ENCODE assay signal across 22 cellular contexts in the genomic region with DNA sequence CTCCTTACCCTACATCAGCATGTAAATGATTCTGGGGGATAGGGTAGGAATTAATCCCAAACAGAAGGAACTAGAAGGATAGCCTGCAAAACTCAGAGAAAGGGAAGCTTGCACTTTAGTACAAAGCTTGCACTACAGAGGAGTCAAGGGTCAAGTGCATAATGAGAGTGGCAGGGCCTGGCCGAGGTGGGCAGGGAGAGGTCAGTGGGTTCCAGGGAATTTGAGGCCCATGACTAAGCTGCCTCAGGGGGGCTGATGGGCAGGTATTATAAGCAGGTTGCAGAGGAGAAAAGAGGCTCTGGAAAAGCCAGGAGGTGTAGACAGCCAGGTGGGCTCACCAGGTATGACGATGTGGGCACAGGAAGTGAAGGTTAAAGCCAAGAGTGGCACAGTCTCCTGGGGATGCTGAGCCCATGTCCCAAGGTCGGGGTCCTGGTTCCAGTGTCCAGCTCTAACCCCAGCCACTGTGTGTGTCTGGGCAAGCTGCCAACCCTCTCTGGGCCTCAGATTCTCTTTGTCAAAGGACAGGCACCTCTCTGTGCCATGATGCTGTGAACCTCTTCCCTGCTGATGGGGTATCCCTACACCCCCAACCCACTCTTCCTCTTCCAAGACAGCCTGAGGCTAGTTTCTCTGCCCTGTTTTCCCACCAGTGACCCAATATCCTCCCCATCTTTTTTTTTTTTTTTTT. TPM values are rescaled to one million over a fixed set of nuclear protein-coding genes. Genes with fewer than 3 reads are reported as not detected.
DNase-seq lines count a peak whose midpoint lies in the region; ATAC-seq, FAIRE-seq and TF ChIP-seq lines count a peak whose summit lies in the region.
"Had no signal": no experiment of that assay in that cellular context is flagged by ENCODE, and none has a peak within 500 bp of the region (broad histone marks: within the 10 kb centered on the region; RNA-seq: fewer than 3 reads in every experiment).

No MANE protein-coding gene starts in this region.

- H3K4me3 ChIP-seq in HepG2 (replicated peaks in 1 of 3; ENCODE audit: insufficient read depth in 1 of 3, low read depth in 2 of 3, low read length in 3 of 3) (no peak overlapping the region), right lobe of liver (no peak overlapping the region), osteoblast (ENCODE audit: insufficient read depth, low read length) (no peak overlapping the region), Caco-2 (ENCODE audit: low read depth, low read length) (no peak overlapping the region)
- H3K4me3 ChIP-seq: A549, SJCRH30 had no signal

- ATAC-seq in HepG2 (no peak), right lobe of liver (no peak), esophagus mucosa (no peak)
- ATAC-seq: A549, Panc1 had no signal

- H3K4me1 ChIP-seq in HepG2 (ENCODE audit: insufficient read depth, low read length) (no peaks in the 10 kb centered on the region), right lobe of liver (no peaks in the 10 kb centered on the region), osteoblast (ENCODE audit: insufficient read depth, low read length) (peaks cover 26% of the 10 kb centered on the region), Caco-2 (no peaks in the 10 kb centered on the region)
- H3K4me1 ChIP-seq: A549, SJCRH30 had no signal

- H3K27ac ChIP-seq in HepG2 (ENCODE audit: extremely low read length, insufficient read depth, low read length) = no peak overlapping the region
- no peak overlapping the region for H3K27ac ChIP-seq in right lobe of liver
- H3K27ac ChIP-seq in osteoblast (ENCODE audit: low read depth, low read length) = no peak overlapping the region
- H3K27ac ChIP-seq: A549, HL-60, SJCRH30 had no signal

- TF ChIP-seq EP300 in HepG2 (IDR thresholded peaks at IDR 0.05; ENCODE audit: low read depth in 2 of 2, low read length in 2 of 2) (no peak), HepG2 (CRISPR knock-in tag; IDR thresholded peaks at IDR 0.05; ENCODE audit: borderline replicate concordance) (no peak)

- H2AFZ ChIP-seq in HepG2 (ENCODE audit: low read length) = no peak overlapping the region
- no peak overlapping the region for H2AFZ ChIP-seq in osteoblast (ENCODE audit: low read length)

- TF ChIP-seq RAD21 in HepG2 (CRISPR knock-in tag; IDR thresholded peaks at IDR 0.05) = no peak

- intact Hi-C loops in HepG2 (cut with micrococcal nuclease; ENCODE audit: unreplicated experiment) (no loop called here), right lobe of liver (cut with DNase I) (no loop called here), Caco-2 (cut with micrococcal nuclease; ENCODE audit: unreplicated experiment) (no loop called here)

- H3K36me3 Mint-ChIP-seq in chondrocyte (ENCODE audit: low read depth) = peaks cover 6% of the 10 kb centered on the region
- no peaks in the 10 kb centered on the region for H3K36me3 Mint-ChIP-seq in Caco-2 (ENCODE audit: insufficient read depth, unreplicated experiment)
- H3K36me3 Mint-ChIP-seq: CD4-positive, CD25-positive, alpha-beta regulatory T cell had no signal

- peak overlapping the region; percentile 94 for H3K27ac Mint-ChIP-seq in chondrocyte (ENCODE audit: unreplicated experiment)
- H3K27ac Mint-ChIP-seq in Caco-2 (ENCODE audit: unreplicated experiment) = no peak overlapping the region
- H3K27ac Mint-ChIP-seq: CD4-positive, CD25-positive, alpha-beta regulatory T cell had no signal

- H3K9ac ChIP-seq in HepG2 (ENCODE audit: insufficient read depth, low read depth, low read length) = no peak overlapping the region

- no peaks in the 10 kb centered on the region for H4K20me1 ChIP-seq in HepG2 (ENCODE audit: insufficient read depth, low read length)
- no peaks in the 10 kb centered on the region for H4K20me1 ChIP-seq in osteoblast (ENCODE audit: insufficient read depth, low read length)

- H3K79me2 ChIP-seq in HepG2 (ENCODE audit: insufficient read depth, low read length) = no peaks in the 10 kb centered on the region
- no peaks in the 10 kb centered on the region for H3K79me2 ChIP-seq in osteoblast (ENCODE audit: insufficient read depth, low read length)

- H3K4me3 Mint-ChIP-seq in chondrocyte (ENCODE audit: unreplicated experiment) (no peak overlapping the region), Caco-2 (ENCODE audit: unreplicated experiment) (no peak overlapping the region)
- H3K4me3 Mint-ChIP-seq: CD4-positive, CD25-positive, alpha-beta regulatory T cell had no signal

- FAIRE-seq in HepG2 (lab: Jason Lieb, UNC) = no peak
- FAIRE-seq: A549, GM12891 had no signal

- H3K36me3 ChIP-seq in HepG2 (replicated peaks in 1 of 2; ENCODE audit: control insufficient read depth in 1 of 2, insufficient read depth in 2 of 2, low read length in 2 of 2) = no peaks in the 10 kb centered on the region
- no peaks in the 10 kb centered on the region for H3K36me3 ChIP-seq in right lobe of liver
- H3K36me3 ChIP-seq in osteoblast (ENCODE audit: insufficient read depth, low read length) = no peaks in the 10 kb centered on the region
- H3K36me3 ChIP-seq in Caco-2 (ENCODE audit: control insufficient read depth, insufficient read depth, low read length) = no peaks in the 10 kb centered on the region
- H3K36me3 ChIP-seq: SJCRH30 had no signal

- POLR2A ChIA-PET in HepG2 (lab: Yijun Ruan, JAX) = no interaction called here
- POLR2A ChIA-PET in Caco-2 (lab: Charles Lee) = no interaction called here

- H3K27me3 Mint-ChIP-seq in chondrocyte (ENCODE audit: low read depth) = no peaks in the 10 kb centered on the region
- H3K27me3 Mint-ChIP-seq in Caco-2 (ENCODE audit: insufficient read depth, unreplicated experiment) = no peaks in the 10 kb centered on the region

- peaks cover 14% of the 10 kb centered on the region for H3K9me3 ChIP-seq in HepG2 (ENCODE audit: low read length)
- H3K9me3 ChIP-seq in right lobe of liver = no peaks in the 10 kb centered on the region
- peaks cover 6% of the 10 kb centered on the region for H3K9me3 ChIP-seq in osteoblast (ENCODE audit: low read depth, low read length)
- no peaks in the 10 kb centered on the region for H3K9me3 ChIP-seq in Caco-2

- in situ Hi-C loops in HepG2 (cut with HindIII; ENCODE audit: extremely low pct_ligation_motif_present, low pct_unique_long_range_greater_than_20kb) = no loop called here

- H3K4me1 Mint-ChIP-seq in chondrocyte (ENCODE audit: low read depth) (peaks cover 76% of the 10 kb centered on the region), Caco-2 (ENCODE audit: low read depth, unreplicated experiment) (no peaks in the 10 kb centered on the region)
- H3K4me1 Mint-ChIP-seq: CD4-positive, CD25-positive, alpha-beta regulatory T cell had no signal

- H3K9me3 Mint-ChIP-seq in chondrocyte (ENCODE audit: low read depth) = peaks cover 18% of the 10 kb centered on the region
- peaks cover 25% of the 10 kb centered on the region for H3K9me3 Mint-ChIP-seq in Caco-2 (ENCODE audit: unreplicated experiment)

- WGBS in HepG2 (ENCODE audit: low lambda C conversion rate) = 0% methylated on average over 2 of the region's 3 CpGs
- WGBS in right lobe of liver (ENCODE audit: insufficient coverage, low coverage, low lambda C conversion rate, missing lambda C conversion rate) = 40% methylated on average over 1 of the region's 3 CpGs

- CTCF ChIA-PET in HepG2 (lab: Yijun Ruan, JAX; ENCODE audit: low intra/inter-chr PET ratio, low total read pairs) = no interaction called here
- CTCF ChIA-PET in Caco-2 (lab: Charles Lee) = no interaction called here

- H3K4me2 ChIP-seq in HepG2 (ENCODE audit: low read depth, low read length) (no peak overlapping the region), osteoblast (ENCODE audit: insufficient read depth, low read length) (no peak overlapping the region)
- H3K4me2 ChIP-seq: A549 had no signal

- H3K27me3 ChIP-seq in HepG2 (ENCODE audit: control insufficient read depth in 1 of 2, insufficient read depth in 2 of 2, low read length in 2 of 2) (peaks cover 0 to 6% of the 10 kb centered on the region in 2 experiments; a peak in 2 of 5 replicates), right lobe of liver (no peaks in the 10 kb centered on the region), osteoblast (ENCODE audit: insufficient read depth, low read length) (no peaks in the 10 kb centered on the region), Caco-2 (replicated peaks; ENCODE audit: control insufficient read depth, insufficient read depth, low read length) (no peaks in the 10 kb centered on the region)

- TF ChIP-seq POLR2A in HepG2 (IDR thresholded peaks at IDR 0.05; ENCODE audit: insufficient read depth in 1 of 2, low read depth in 2 of 2, low read length in 2 of 2) = no peak
- no peak for TF ChIP-seq POLR2A in right lobe of liver (IDR thresholded peaks at IDR 0.05)

- BruUV-seq in HepG2 (replicated peaks; lab: Mats Ljungman, UMichigan) (no TSS peak), Caco-2 (replicated peaks; lab: Mats Ljungman, UMichigan) (no TSS peak)

- no peak for TF ChIP-seq CTCF in HepG2 (CRISPR knock-in tag; IDR thresholded peaks at IDR 0.05)
- no peak for TF ChIP-seq CTCF in right lobe of liver (IDR thresholded peaks at IDR 0.05)
- TF ChIP-seq CTCF in chondrocyte (IDR thresholded peaks at IDR 0.05) = no peak
- TF ChIP-seq CTCF in osteoblast (IDR thresholded peaks at IDR 0.05; ENCODE audit: extremely low read depth, low read depth, low read length) = no peak
- no peak for TF ChIP-seq CTCF in Caco-2 (IDR thresholded peaks at IDR 0.05; ENCODE audit: insufficient read depth in 1 of 2, low read depth in 1 of 2, low read length in 1 of 2, severe bottlenecking in 1 of 2, unreplicated experiment in 1 of 2)

- DNase-seq in HepG2 (ENCODE audit: low spot score) (no peak), right lobe of liver (no peak), chondrocyte (ENCODE audit: low spot score) (no peak), osteoblast (ENCODE audit: insufficient read length, low spot score, missing footprints) (peak; percentile 57), cerebellar cortex (ENCODE audit: low spot score) (no peak), Caco-2 (no peak), AG08396 (ENCODE audit: low spot score) (no peak)
- DNase-seq: CD4-positive, CD25-positive, alpha-beta regulatory T cell; DMS79; GOT3; HCEC 1CT; KG1; NCI-H1092 treated with DMSO at 0.1 percent for 48 hours; NCI-H2029 treated with DMSO at 0.1 percent for 48 hours; NCI-H510A treated with DMSO at 0.1 percent for 48 hours; NCI-H748 treated with DMSO at 0.1 percent for 48 hours; SJCRH30 had no signal

RNA-seq across cellular contexts. Expression of gene ELN, which starts 32.0 kb away (rescaled TPM):
- 0.08 and 0.15 TPM in 2 replicates for total RNA-seq in HepG2 (2016; rRNA removed; fragmentation: Illumina TruSeq; extraction: Trizol)
- total RNA-seq in HepG2 (2016; cell fraction: cytosol; rRNA removed; fragmentation: Illumina TruSeq; extraction: Trizol; ENCODE audit: low read depth) = not detected in 2 replicates
- total RNA-seq in HepG2 (2016; cell fraction: insoluble cytoplasmic fraction; rRNA removed; fragmentation: Illumina TruSeq; extraction: Trizol) = 0.12 and 0.15 TPM in 2 replicates
- total RNA-seq in HepG2 (2016; cell fraction: membrane; rRNA removed; fragmentation: Illumina TruSeq; extraction: Trizol) = 0.10 TPM in 1 of 2 replicates, not detected in the other
- total RNA-seq in HepG2 (2016; cell fraction: nucleus; rRNA removed; fragmentation: Illumina TruSeq; extraction: Trizol) = not detected in 2 replicates
- polyA plus RNA-seq in HepG2 (2011; rRNA removed) = 0.37 and 0.46 TPM in 2 replicates
- 0.28 and 0.43 TPM in 2 replicates for polyA plus RNA-seq in HepG2 (2011; cell fraction: cytosol; rRNA removed)
- polyA plus RNA-seq in HepG2 (2011; cell fraction: nucleus; rRNA removed) = 0.21 and 0.71 TPM in 2 replicates
- polyA plus RNA-seq in HepG2 (2012) = 0.24 and 0.31 TPM in 2 replicates
- polyA plus RNA-seq in HepG2 (2016; cell fraction: cytosol; fragmentation: Illumina TruSeq; extraction: Trizol; ENCODE audit: low read depth) = 0.03 and 0.06 TPM in 2 replicates
- 0.22 and 0.34 TPM in 2 replicates for polyA plus RNA-seq in HepG2 (2016; cell fraction: insoluble cytoplasmic fraction; fragmentation: Illumina TruSeq; extraction: Trizol; ENCODE audit: low read depth)
- 0.05 and 0.07 TPM in 2 replicates for polyA plus RNA-seq in HepG2 (2016; cell fraction: membrane; fragmentation: Illumina TruSeq; extraction: Trizol; ENCODE audit: low read depth)
- polyA plus RNA-seq in HepG2 (2016; cell fraction: nucleus; fragmentation: Illumina TruSeq; extraction: Trizol; ENCODE audit: insufficient read depth, low read depth) = 0.33 TPM in 2 replicates
- polyA minus RNA-seq in HepG2 (2011; rRNA and poly(A)+ RNA removed; ENCODE audit: low replicate concordance) = 0.05 and 0.12 TPM in 2 replicates
- polyA minus RNA-seq in HepG2 (2011; cell fraction: cytosol; rRNA and poly(A)+ RNA removed) = 0.62 TPM in 1 of 2 replicates, not detected in the other
- polyA minus RNA-seq in HepG2 (2011; cell fraction: nucleus; rRNA and poly(A)+ RNA removed) = not detected in 2 replicates
- total RNA-seq in right lobe of liver = 10 to 100 TPM in 1 of 6 experiments, 1 to 10 TPM in 5; 3.0 to 11.7 (median 5.3) TPM
- total RNA-seq in chondrocyte = 8,224 to 15,554 TPM (median 15,093 TPM) in 3 replicates
- total RNA-seq in osteoblast = 69.1 and 113 TPM in 2 replicates
- total RNA-seq in esophagus mucosa = 4.9 TPM
- not detected in 2 replicates for total RNA-seq in Caco-2 (2022)
- polyA plus RNA-seq: CD4-positive, CD25-positive, alpha-beta regulatory T cell had no signal

Comparison
In these comparisons a context has a peak if more than half of its experiments do, and no peak if none do; other contexts are left out.
1. RNA of gene ELN, which starts 32.0 kb away (total RNA-seq): 8,224 to 15,554 TPM in chondrocyte; 69.1 to 113 TPM in osteoblast, 3.0 to 11.7 TPM in right lobe of liver, 4.9 TPM in esophagus mucosa (single experiment), 0.08 to 0.15 TPM in HepG2 and not detected in Caco-2; every median in the first group is over 10 times any median in the second.